24 cellular contexts compared by ENCODE assay signal in the genomic region with DNA sequence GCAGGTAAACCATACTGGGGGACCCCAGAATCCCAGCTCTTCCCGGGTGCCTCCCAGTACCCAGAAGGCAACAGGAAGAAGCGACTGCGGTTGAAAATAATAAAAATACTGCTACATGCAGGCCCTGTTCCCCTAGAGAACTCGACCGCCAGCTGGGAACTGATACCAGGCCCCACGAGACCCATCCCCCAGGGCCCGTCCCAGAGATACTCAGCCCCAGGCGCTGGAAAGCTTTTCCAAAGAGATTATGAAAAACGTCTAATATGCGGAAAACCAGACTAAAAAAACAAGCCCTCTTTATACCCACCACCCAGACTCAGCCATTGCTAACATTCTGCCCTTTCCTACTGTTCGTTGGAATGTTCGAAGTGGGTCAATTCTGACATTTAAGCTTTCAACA. TPM values are rescaled to one million over a fixed set of nuclear protein-coding genes. Genes with fewer than 3 reads are reported as not detected.
DNase-seq lines count a peak whose midpoint lies in the region.
"Had no signal": no experiment of that assay in that cellular context is flagged by ENCODE, and none has a peak within 500 bp of the region (broad histone marks: within the 10 kb centered on the region; RNA-seq: fewer than 3 reads in every experiment).

No MANE protein-coding gene starts in this region.

- peak overlapping the region; percentile 57 for H3K27ac ChIP-seq in SJSA1
- H3K27ac ChIP-seq: C4-2B, HL-60, left lung, PC-9, suprapubic skin, uterus had no signal

- H3K4me1 Mint-ChIP-seq in activated naive CD4-positive, alpha-beta T cell treated with anti-CD3 and anti-CD28 coated beads, Interleukin-2, amount 10 ng/mL, durations not matched to agents 7 days and 5 days = peaks cover 89% of the 10 kb centered on the region
- peaks cover 71% of the 10 kb centered on the region for H3K4me1 Mint-ChIP-seq in activated naive CD4-positive, alpha-beta T cell treated with anti-CD3 and anti-CD28 coated beads for 36 hours (ENCODE audit: low read depth)

- peaks cover 26% of the 10 kb centered on the region for H3K4me1 ChIP-seq in SJSA1 (replicated peaks)
- H3K4me1 ChIP-seq: suprapubic skin, uterus had no signal

- H3K4me3 ChIP-seq in SJSA1 = no peak overlapping the region
- H3K4me3 ChIP-seq: left lung, PC-9, suprapubic skin, uterus had no signal

- no peaks in the 10 kb centered on the region for H3K36me3 ChIP-seq in SJSA1
- H3K36me3 ChIP-seq: left lung, suprapubic skin, uterus had no signal

- no peak overlapping the region for H3K4me3 Mint-ChIP-seq in activated naive CD4-positive, alpha-beta T cell treated with anti-CD3 and anti-CD28 coated beads, Interleukin-2, amount 10 ng/mL, durations not matched to agents 7 days and 5 days
- no peak overlapping the region for H3K4me3 Mint-ChIP-seq in activated naive CD4-positive, alpha-beta T cell treated with anti-CD3 and anti-CD28 coated beads for 36 hours
- H3K4me3 Mint-ChIP-seq: endodermal cell; natural killer cell; stimulated activated effector memory CD8-positive, alpha-beta T cell treated with anti-CD3 and anti-CD28 coated beads, Interleukin-12 subunit alpha, Interleukin-12 subunit beta, amount 100 ng/mL, for 72 hours had no signal

- no peaks in the 10 kb centered on the region for H3K9me3 Mint-ChIP-seq in activated naive CD4-positive, alpha-beta T cell treated with anti-CD3 and anti-CD28 coated beads, Interleukin-2, amount 10 ng/mL, durations not matched to agents 7 days and 5 days
- H3K9me3 Mint-ChIP-seq in activated naive CD4-positive, alpha-beta T cell treated with anti-CD3 and anti-CD28 coated beads for 36 hours = no peaks in the 10 kb centered on the region
- H3K9me3 Mint-ChIP-seq: endodermal cell; natural killer cell; stimulated activated effector memory CD8-positive, alpha-beta T cell treated with anti-CD3 and anti-CD28 coated beads, Interleukin-12 subunit alpha, Interleukin-12 subunit beta, amount 100 ng/mL, for 72 hours had no signal

- peak overlapping the region; percentile 60 for H3K27ac Mint-ChIP-seq in activated naive CD4-positive, alpha-beta T cell treated with anti-CD3 and anti-CD28 coated beads, Interleukin-2, amount 10 ng/mL, durations not matched to agents 7 days and 5 days
- no peak overlapping the region for H3K27ac Mint-ChIP-seq in activated naive CD4-positive, alpha-beta T cell treated with anti-CD3 and anti-CD28 coated beads for 36 hours
- H3K27ac Mint-ChIP-seq: endodermal cell; stimulated activated effector memory CD8-positive, alpha-beta T cell treated with anti-CD3 and anti-CD28 coated beads, Interleukin-12 subunit alpha, Interleukin-12 subunit beta, amount 100 ng/mL, for 72 hours had no signal

- intact Hi-C loops in activated naive CD4-positive, alpha-beta T cell treated with anti-CD3 and anti-CD28 coated beads for 36 hours (cut with micrococcal nuclease) = no loop called here

- peaks cover 49% of the 10 kb centered on the region for H3K36me3 Mint-ChIP-seq in activated naive CD4-positive, alpha-beta T cell treated with anti-CD3 and anti-CD28 coated beads, Interleukin-2, amount 10 ng/mL, durations not matched to agents 7 days and 5 days
- no peaks in the 10 kb centered on the region for H3K36me3 Mint-ChIP-seq in activated naive CD4-positive, alpha-beta T cell treated with anti-CD3 and anti-CD28 coated beads for 36 hours (ENCODE audit: low read depth)
- H3K36me3 Mint-ChIP-seq: natural killer cell had no signal

- H3K27me3 Mint-ChIP-seq in activated naive CD4-positive, alpha-beta T cell treated with anti-CD3 and anti-CD28 coated beads, Interleukin-2, amount 10 ng/mL, durations not matched to agents 7 days and 5 days = peaks cover 4% of the 10 kb centered on the region
- H3K27me3 Mint-ChIP-seq in activated naive CD4-positive, alpha-beta T cell treated with anti-CD3 and anti-CD28 coated beads for 36 hours (ENCODE audit: low read depth) = no peaks in the 10 kb centered on the region

- H3K27me3 ChIP-seq in SJSA1 (replicated peaks) = no peaks in the 10 kb centered on the region
- H3K27me3 ChIP-seq: left lung, suprapubic skin, uterus had no signal

- no peaks in the 10 kb centered on the region for H3K9me3 ChIP-seq in SJSA1 (replicated peaks)
- H3K9me3 ChIP-seq: left lung, suprapubic skin, uterus had no signal

- CTCF ChIA-PET in activated naive CD4-positive, alpha-beta T cell treated with anti-CD3 and anti-CD28 coated beads, Interleukin-2, amount 10 ng/mL, durations not matched to agents 7 days and 5 days (lab: Charles Lee) = interaction anchor here (1.3 to 2.1 kb wide), 2 partner anchors 32 to 35 kb away, joined by 5 to 6 read pairs; no protein-coding TSS in a partner anchor
- CTCF ChIA-PET in activated naive CD4-positive, alpha-beta T cell treated with anti-CD3 and anti-CD28 coated beads for 36 hours (lab: Charles Lee) = interaction anchor here (0.5 to 2.3 kb wide), 5 partner anchors 11 to 203 kb away, joined by 3 to 12 read pairs (median 5); no protein-coding TSS in a partner anchor

- no peak for DNase-seq in activated naive CD4-positive, alpha-beta T cell treated with anti-CD3 and anti-CD28 coated beads, Interleukin-2, amount 10 ng/mL, durations not matched to agents 7 days and 5 days
- DNase-seq in activated naive CD4-positive, alpha-beta T cell treated with anti-CD3 and anti-CD28 coated beads for 36 hours = no peak
- DNase-seq in SJSA1 (ENCODE audit: low read depth in 1 of 2, low spot score in 2 of 2) (no peak), epidermal melanocyte (ENCODE audit: insufficient read length, low spot score) (peak; percentile 66), occipital lobe (lab: John Stamatoyannopoulos, UW) (no peak), NCI-H1105 (lab: John Stamatoyannopoulos, UW) (no peak), NOMO-1 treated with dmso at 0.1 percent for 144 hours (lab: John Stamatoyannopoulos, UW; ENCODE audit: unreplicated experiment) (no peak)
- DNase-seq in central memory CD4-positive, alpha-beta T cell = no peak
- DNase-seq: ACHN; activated CD8-positive, alpha-beta memory T cell treated with anti-CD3 and anti-CD28 coated beads, Interleukin-2, amount 50 U/mL, for 48 hours; cortex of kidney; endodermal cell; left lung; natural killer cell; NCI-H2029; NCI-H446 treated with DMSO at 0.1 percent for 48 hours; PC-9; SHP77; stimulated activated CD4-positive, alpha-beta T cell treated with anti-CD3 and anti-CD28 coated beads, Interleukin-2, amount 100 ng/mL, for 48 hours; uterus had no signal

RNA-seq across cellular contexts. Expression of a gene that starts 12.9 kb away (rescaled TPM):
- total RNA-seq in activated naive CD4-positive, alpha-beta T cell treated with anti-CD3 and anti-CD28 coated beads for 36 hours = 1 to 10 TPM; 6.3 to 7.0 TPM
- 8.2 and 8.4 TPM in 2 replicates for total RNA-seq in SJSA1 (2014; rRNA removed; shearing (Covaris generic))
- total RNA-seq in occipital lobe = 12.8 TPM
